ENCODE assay signal across 14 cellular contexts in the genomic region with DNA sequence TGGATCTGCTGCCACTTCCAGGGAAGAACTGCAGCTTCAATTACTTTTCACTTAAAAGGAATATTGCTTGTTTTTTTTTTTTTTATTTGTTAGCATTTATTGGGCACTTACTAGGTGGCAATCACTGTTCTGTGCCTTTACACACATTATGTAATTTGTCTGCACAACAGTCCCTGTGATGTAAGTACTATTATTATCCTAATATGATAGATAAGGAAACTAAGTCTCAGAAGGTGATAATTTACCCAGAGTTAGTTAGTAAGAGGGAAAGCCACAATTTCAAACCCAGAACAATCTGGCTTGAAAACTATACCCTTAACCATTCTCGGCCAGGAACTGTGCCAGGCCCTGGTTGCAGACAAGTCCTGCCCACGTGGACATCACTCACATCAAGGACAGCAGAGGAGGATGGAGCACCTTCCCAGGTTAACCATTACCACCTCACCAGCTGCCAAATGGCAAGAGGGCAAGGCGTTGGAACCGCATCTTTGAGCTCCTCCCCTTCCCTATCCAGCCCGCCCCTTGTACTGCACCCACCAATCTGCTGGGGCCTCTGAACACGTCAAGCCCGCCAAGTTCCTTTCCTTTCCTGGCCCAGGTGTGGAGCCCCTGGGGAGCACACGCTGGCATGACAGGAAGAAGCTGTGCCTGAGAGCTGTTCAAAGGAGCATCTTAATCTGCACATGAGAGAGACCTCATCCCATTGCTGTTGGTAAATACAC.
A peak's percentile ranks its signal among the peaks of the same experiment; 100 is the strongest.
DNase-seq lines count a peak whose midpoint lies in the region; ATAC-seq lines count a peak whose summit lies in the region.
"Had no signal": no experiment of that assay in that cellular context is flagged by ENCODE, and none has a peak within 500 bp of the region (broad histone marks: within the 10 kb centered on the region; RNA-seq: fewer than 3 reads in every experiment).

No MANE protein-coding gene starts in this region.

- peak; percentile 60 for ATAC-seq in GM18498 (IDR thresholded peaks at IDR 0.05; ENCODE audit: unreplicated experiment)
- peak; percentile 76 for ATAC-seq in GM21360 (IDR thresholded peaks at IDR 0.05; ENCODE audit: unreplicated experiment)
- peak; percentile 59 for ATAC-seq in HG03460 (IDR thresholded peaks at IDR 0.05; ENCODE audit: unreplicated experiment)

- DNase-seq in iPS-NIHi11 (ENCODE audit: low spot score) (peak; percentile 74), putamen (ENCODE audit: low spot score) (no peak), NCI-H446 (lab: John Stamatoyannopoulos, UW) (no peak), SHP77 treated with DMSO at 0.1 percent for 48 hours (lab: John Stamatoyannopoulos, UW) (no peak), globus pallidus (ENCODE audit: low spot score) (no peak)
- DNase-seq: activated CD8-positive, alpha-beta memory T cell treated with anti-CD3 and anti-CD28 coated beads, Interleukin-2, amount 50 U/mL, for 48 hours; foreskin fibroblast; KG1; left ventricle myocardium inferior; NCI-H2107; nucleus accumbens had no signal
